In the genomic region with DNA sequence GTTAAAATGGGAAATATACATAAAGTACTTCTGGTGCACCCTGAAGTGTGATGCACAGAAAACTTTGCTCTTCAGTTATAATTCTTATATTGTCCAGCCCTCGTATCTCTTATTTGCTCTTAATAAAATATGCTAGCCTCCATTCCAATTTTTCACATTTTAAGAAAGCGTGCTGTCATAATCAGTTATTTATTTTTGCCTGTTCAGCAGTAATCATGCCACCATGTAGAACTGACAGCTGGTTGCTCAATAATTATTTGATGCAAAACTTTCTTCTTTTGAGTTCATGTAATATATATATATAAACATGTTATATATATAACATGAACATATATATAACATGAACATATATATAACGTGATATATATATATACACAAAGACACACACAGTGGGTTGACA, we compare ENCODE assay signal across 2 cellular contexts.
TF ChIP-seq lines count a peak whose summit lies in the region.

No MANE protein-coding gene starts in this region.

TF ChIP-seq in HepG2, 621 proteins besides CTCF, POLR2A, EP300 and RAD21:
- TF ChIP-seq ZMYM2 (CRISPR knock-in tag; IDR thresholded peaks at IDR 0.05): no peak
- TF ChIP-seq ZNF232 (CRISPR knock-in tag; IDR thresholded peaks at IDR 0.05; ENCODE audit: borderline replicate concordance): no peak
- TF ChIP-seq ZNF589 (CRISPR knock-in tag; conservative IDR thresholded peaks at IDR 0.05): no peak
- TF ChIP-seq HHEX (CRISPR knock-in tag; IDR thresholded peaks at IDR 0.05): no peak
- no peak for TF ChIP-seq ZNF766 (CRISPR knock-in tag; IDR thresholded peaks at IDR 0.05; ENCODE audit: borderline replicate concordance)
- TF ChIP-seq ZBTB25 (CRISPR knock-in tag; IDR thresholded peaks at IDR 0.05): no peak
- peak; percentile 72 to 76 for TF ChIP-seq MAFK (conservative IDR thresholded peaks at IDR 0.05 in 1 of 2, IDR thresholded peaks at IDR 0.05 in 1 of 2; ENCODE audit: low read length in 2 of 2)
- TF ChIP-seq MAFF (IDR thresholded peaks at IDR 0.05; ENCODE audit: low read depth, low read length): peak; percentile 71; the same call in 1 of the 2 replicates
- TF ChIP-seq EEA1 (CRISPR knock-in tag; IDR thresholded peaks at IDR 0.05; ENCODE audit: borderline replicate concordance): no peak
TF ChIP-seq in HepG2: peak in this region for 2.

TF ChIP-seq in K562, 482 proteins besides CTCF, POLR2A, EP300 and RAD21:
- TF ChIP-seq ZNF316 (IDR thresholded peaks at IDR 0.05) (peak; percentile 15; the same call in 1 of the 2 replicates), ADNP (tag; IDR thresholded peaks at IDR 0.05) (no peak), HMG20B (CRISPR knock-in tag; IDR thresholded peaks at IDR 0.05) (no peak), ZNF263 (CRISPR knock-in tag; IDR thresholded peaks at IDR 0.05; ENCODE audit: borderline replicate concordance) (no peak), SRSF1 (IDR thresholded peaks at IDR 0.05; ENCODE audit: low read depth, low read length) (no peak), RFX7 (CRISPR knock-in tag; IDR thresholded peaks at IDR 0.05) (no peak)
